Comparison of ENCODE assay signal across 8 cellular contexts in the genomic region with DNA sequence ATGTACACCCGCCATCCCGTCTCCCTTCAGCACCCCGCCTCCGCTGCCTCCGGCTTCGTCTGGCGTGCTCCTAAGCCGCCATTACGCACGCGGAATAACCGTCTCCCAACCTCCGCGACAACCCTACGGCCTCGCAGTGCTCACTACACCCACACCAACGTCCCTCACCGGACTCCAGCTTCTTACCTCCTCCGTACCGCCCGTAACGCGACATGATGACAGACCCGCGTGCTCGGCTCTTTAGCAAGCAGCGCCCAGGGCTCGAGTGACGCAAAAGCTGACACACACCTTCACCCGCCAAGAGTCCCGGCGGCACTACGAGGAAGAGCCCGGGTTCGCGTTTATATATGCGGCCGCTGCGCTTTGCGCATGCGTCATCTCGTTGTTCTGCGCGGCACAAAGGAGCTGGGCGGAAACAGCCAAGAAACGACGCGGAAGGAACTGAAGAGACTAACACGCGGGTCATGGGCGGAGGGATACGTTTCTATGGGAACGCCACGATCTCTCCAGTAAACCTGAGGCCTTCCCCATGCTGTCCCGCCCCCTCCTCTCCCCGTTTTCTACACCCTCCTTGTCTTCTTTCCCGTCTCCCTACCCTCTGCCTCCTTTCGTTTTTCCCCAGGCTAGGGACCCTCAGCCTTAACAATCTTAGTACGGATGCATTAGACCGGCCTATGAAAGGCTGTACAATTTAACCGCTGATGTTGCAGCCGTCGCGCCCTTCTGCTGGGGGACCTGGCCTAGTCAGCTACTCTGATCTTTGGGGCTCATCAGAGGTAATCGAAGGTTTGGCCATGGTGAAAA. TPM values are rescaled to one million over a fixed set of nuclear protein-coding genes. Genes with fewer than 3 reads are reported as not detected.
DNase-seq lines count a peak whose midpoint lies in the region; ATAC-seq and TF ChIP-seq lines count a peak whose summit lies in the region.

A gene (minus strand): TSS at position 319 of the 804 bp plus-strand sequence. CDS start 105 bp downstream, at position 214.

- no peaks in the 10 kb centered on the region for H3K9me3 ChIP-seq in prostate gland

- TF ChIP-seq POLR2A in GM15510 (IDR thresholded peaks at IDR 0.05; ENCODE audit: borderline replicate concordance, extremely low read depth, insufficient read length) (peak; percentile 100), prostate gland (IDR thresholded peaks at IDR 0.05) (peak; percentile 100)

- no peaks in the 10 kb centered on the region for H3K27me3 ChIP-seq in prostate gland (replicated peaks; ENCODE audit: insufficient read depth)

- no peaks in the 10 kb centered on the region for H3K36me3 ChIP-seq in prostate gland
- peaks cover 8% of the 10 kb centered on the region for H3K36me3 ChIP-seq in urinary bladder (ENCODE audit: insufficient read depth)

- H3K4me3 ChIP-seq in prostate gland (peak within 1 kb of the TSS; percentile 83 to 84), urinary bladder (ENCODE audit: low read depth, low read length) (peak within 1 kb of the TSS; percentile 71)

- intact Hi-C loops in left ventricle myocardium superior (cut with micrococcal nuclease): no loop called here
- intact Hi-C loops in prostate gland (cut with DNase I): no loop called here

- ATAC-seq in HG02885 (IDR thresholded peaks at IDR 0.05; ENCODE audit: poor library complexity, unreplicated experiment) (peak; percentile 80), left ventricle myocardium superior (peak; percentile 93)

- H3K27ac ChIP-seq in angular gyrus (ENCODE audit: low read depth, low read length): peak within 1 kb of the TSS; percentile 98
- peak within 1 kb of the TSS; percentile 98 to 99 for H3K27ac ChIP-seq in prostate gland
- H3K27ac ChIP-seq in urinary bladder (ENCODE audit: low read depth): peak within 1 kb of the TSS; percentile 98

- peak in 2 of 4 experiments; percentile 19 to 29 for TF ChIP-seq CTCF in prostate gland (IDR thresholded peaks at IDR 0.05)

- WGBS in prostate gland: under 1% methylated on average over 65 of the region's 65 CpGs
- under 1% methylated on average over 65 of the region's 65 CpGs for WGBS in urinary bladder

- DNase-seq in NCI-H187 (lab: John Stamatoyannopoulos, UW) (peak; percentile 97 to 99), T-helper 2 cell (peak; percentile 94 to 99 (median 95)), left ventricle myocardium superior (peak; percentile 98), prostate gland (ENCODE audit: low spot score) (peak; percentile 97)

- peaks cover 2% of the 10 kb centered on the region for H3K4me1 ChIP-seq in prostate gland (replicated peaks)
- H3K4me1 ChIP-seq in urinary bladder (ENCODE audit: insufficient read depth): no peaks in the 10 kb centered on the region

RNA-seq across cellular contexts. Expression of the gene that starts here (rescaled TPM):
- total RNA-seq in left ventricle myocardium superior (54.5 TPM), prostate gland (10 to 100 TPM; 73.2 to 84.4 TPM), urinary bladder (115 TPM)
- polyA plus RNA-seq in urinary bladder: 132 TPM

Comparison
In these comparisons a context has a peak if more than half of its experiments do, and no peak if none do; other contexts are left out.
1. Peak in every context shown above with its lines: DNase-seq, ATAC-seq, H3K4me3 ChIP-seq and H3K27ac ChIP-seq.